In the genomic region with DNA sequence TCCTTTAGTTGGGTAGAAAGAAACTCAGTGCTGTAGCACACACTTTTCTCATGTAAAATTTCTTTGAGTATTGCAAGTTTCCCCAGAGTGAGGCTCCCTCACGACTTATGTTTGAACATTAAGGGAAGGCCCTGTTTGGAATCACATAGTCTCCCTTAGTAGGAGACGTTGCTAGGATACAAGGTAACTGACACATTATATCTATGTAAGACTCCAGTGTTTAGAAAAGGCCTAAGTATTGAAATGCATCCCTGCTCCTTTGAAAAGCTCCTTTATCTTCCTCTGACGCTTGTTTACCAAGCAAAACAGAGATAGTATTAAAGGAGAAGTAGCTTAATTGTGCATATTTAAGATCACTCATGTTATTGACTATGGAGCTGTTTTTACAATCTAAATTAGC, we compare ENCODE assay signal across 1 cellular context.
TF ChIP-seq lines count a peak whose summit lies in the region.

No MANE protein-coding gene starts in this region.

TF ChIP-seq in IMR-90, 13 proteins besides CTCF, POLR2A, EP300 and RAD21 (continued from another document):
- TF ChIP-seq, protein P1, sequence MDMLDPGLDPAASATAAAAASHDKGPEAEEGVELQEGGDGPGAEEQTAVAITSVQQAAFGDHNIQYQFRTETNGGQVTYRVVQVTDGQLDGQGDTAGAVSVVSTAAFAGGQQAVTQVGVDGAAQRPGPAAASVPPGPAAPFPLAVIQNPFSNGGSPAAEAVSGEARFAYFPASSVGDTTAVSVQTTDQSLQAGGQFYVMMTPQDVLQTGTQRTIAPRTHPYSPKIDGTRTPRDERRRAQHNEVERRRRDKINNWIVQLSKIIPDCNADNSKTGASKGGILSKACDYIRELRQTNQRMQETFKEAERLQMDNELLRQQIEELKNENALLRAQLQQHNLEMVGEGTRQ (IDR thresholded peaks at IDR 0.05; ENCODE audit: low read depth, low read length), result no peak
- TF ChIP-seq, protein P2, sequence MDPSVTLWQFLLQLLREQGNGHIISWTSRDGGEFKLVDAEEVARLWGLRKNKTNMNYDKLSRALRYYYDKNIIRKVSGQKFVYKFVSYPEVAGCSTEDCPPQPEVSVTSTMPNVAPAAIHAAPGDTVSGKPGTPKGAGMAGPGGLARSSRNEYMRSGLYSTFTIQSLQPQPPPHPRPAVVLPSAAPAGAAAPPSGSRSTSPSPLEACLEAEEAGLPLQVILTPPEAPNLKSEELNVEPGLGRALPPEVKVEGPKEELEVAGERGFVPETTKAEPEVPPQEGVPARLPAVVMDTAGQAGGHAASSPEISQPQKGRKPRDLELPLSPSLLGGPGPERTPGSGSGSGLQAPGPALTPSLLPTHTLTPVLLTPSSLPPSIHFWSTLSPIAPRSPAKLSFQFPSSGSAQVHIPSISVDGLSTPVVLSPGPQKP (IDR thresholded peaks at IDR 0.05; ENCODE audit: borderline replicate concordance, low read depth, low read length), result no peak
- TF ChIP-seq BHLHE40 (IDR thresholded peaks at IDR 0.05; ENCODE audit: low read depth, low read length) (no peak), FOS (IDR thresholded peaks at IDR 0.05; ENCODE audit: low read depth, low read length) (no peak)
